33 cellular contexts compared by ENCODE assay signal in genomic region chr11:28938091-28938490, GRCh38.
"Had no signal": no experiment of that assay in that cellular context is flagged by ENCODE, and none has a peak within 500 bp of the region (broad histone marks: within the 10 kb centered on the region; RNA-seq: fewer than 3 reads in every experiment).

No MANE protein-coding gene starts in this region.

- H3K27ac Mint-ChIP-seq: activated B cell treated with CpG ODN at 0.5 μM for 24 hours; activated CD4-positive, alpha-beta T cell treated with anti-CD3 and anti-CD28 coated beads for 36 hours; activated naive CD4-positive, alpha-beta T cell treated with anti-CD3 and anti-CD28 coated beads, Interleukin-2, amount 50 U/mL, for 72 hours; activated T-cell treated with anti-CD3 and anti-CD28 coated beads, Interleukin-2, amount 50 U/mL, for 72 hours; naive thymus-derived CD4-positive, alpha-beta T cell; stimulated activated memory B cell treated with anti-CD40 and anti-IgM and Interleukin-4, amounts not matched to agents 10 μg/mL and 1 μg/mL and 100 μg/mL, for 72 hours; T-helper 1 cell treated with Interleukin-12 subunit alpha and Interleukin-12 subunit beta and Interleukin-4 antibody, amounts not matched to agents 30 μg/mL and 1 μg/mL, for 36 hours had no signal

- H3K36me3 Mint-ChIP-seq: activated naive CD4-positive, alpha-beta T cell treated with anti-CD3 and anti-CD28 coated beads, Interleukin-2, amount 50 U/mL, for 72 hours; naive thymus-derived CD4-positive, alpha-beta T cell; stimulated activated memory B cell treated with anti-CD40 and anti-IgM and Interleukin-4, amounts not matched to agents 10 μg/mL and 1 μg/mL and 100 μg/mL, for 72 hours had no signal

- H3K4me2 ChIP-seq: hepatocyte, smooth muscle cell had no signal

- H3K27me3 ChIP-seq: body of pancreas, cardiac muscle cell, dorsolateral prefrontal cortex, gastroesophageal sphincter, hepatocyte, pancreas, suprapubic skin, tibial artery, upper lobe of right lung had no signal

- ATAC-seq: activated CD4-positive, alpha-beta T cell treated with anti-CD3 and anti-CD28 coated beads for 36 hours; activated naive CD4-positive, alpha-beta T cell treated with anti-CD3 and anti-CD28 coated beads, Interleukin-2, amount 50 U/mL, for 72 hours; activated T-cell treated with anti-CD3 and anti-CD28 coated beads, Interleukin-2, amount 50 U/mL, for 72 hours; body of pancreas; gastroesophageal sphincter; left cardiac atrium; naive thymus-derived CD4-positive, alpha-beta T cell; pancreas; stimulated activated memory B cell treated with anti-CD40 and anti-IgM and Interleukin-4, amounts not matched to agents 10 μg/mL and 1 μg/mL and 100 μg/mL, for 72 hours; upper lobe of right lung had no signal

- H3K9me3 Mint-ChIP-seq: activated B cell treated with CpG ODN at 0.5 μM for 24 hours; stimulated activated memory B cell treated with anti-CD40 and anti-IgM and Interleukin-4, amounts not matched to agents 10 μg/mL and 1 μg/mL and 100 μg/mL, for 72 hours had no signal

- H3K4me3 ChIP-seq: body of pancreas, cardiac muscle cell, coronary artery, dorsolateral prefrontal cortex, gastroesophageal sphincter, hepatocyte, pancreas, prostate gland, smooth muscle cell, suprapubic skin, tibial artery, upper lobe of right lung had no signal

- FAIRE-seq: keratinocyte, pancreas had no signal

- DNase-seq: activated B cell treated with CpG ODN at 0.5 μM for 24 hours; activated CD4-positive, alpha-beta T cell treated with anti-CD3 and anti-CD28 coated beads for 36 hours; activated CD4-positive, alpha-beta T cell treated with anti-CD3 and anti-CD28 coated beads, Interleukin-2, amount 50 U/mL, for 4 hours; activated naive CD4-positive, alpha-beta T cell; activated T-cell treated with anti-CD3 and anti-CD28 coated beads for 4 hours; activated T-cell treated with anti-CD3 and anti-CD28 coated beads, Interleukin-2, amount 50 U/mL, for 72 hours; anterior cingulate cortex; body of pancreas; cerebellar nuclear complex; dorsolateral prefrontal cortex; effector memory CD4-positive, alpha-beta T cell; left cardiac atrium; mammary epithelial cell; midbrain; naive thymus-derived CD4-positive, alpha-beta T cell; nucleus accumbens; pancreas; stimulated activated CD4-positive, alpha-beta T cell treated with anti-CD3 and anti-CD28 coated beads, Interleukin-1b, Interleukin-23, amount 100 ng/mL, for 48 hours; stimulated activated CD4-positive, alpha-beta T cell treated with anti-CD3 and anti-CD28 coated beads, Interleukin-4, amount 100 ng/mL, for 4 hours; stimulated activated CD8-positive, alpha-beta memory T cell treated with anti-CD3 and anti-CD28 coated beads, Interleukin-4, amount 100 ng/mL, for 48 hours; tibial artery; upper lobe of right lung had no signal

- H3K4me1 Mint-ChIP-seq: activated B cell treated with CpG ODN at 0.5 μM for 24 hours; activated CD4-positive, alpha-beta T cell treated with anti-CD3 and anti-CD28 coated beads for 36 hours; naive thymus-derived CD4-positive, alpha-beta T cell; stimulated activated memory B cell treated with anti-CD40 and anti-IgM and Interleukin-4, amounts not matched to agents 10 μg/mL and 1 μg/mL and 100 μg/mL, for 72 hours had no signal

- H3K27me3 Mint-ChIP-seq: activated B cell treated with CpG ODN at 0.5 μM for 24 hours; activated CD4-positive, alpha-beta T cell treated with anti-CD3 and anti-CD28 coated beads for 36 hours; naive thymus-derived CD4-positive, alpha-beta T cell; stimulated activated memory B cell treated with anti-CD40 and anti-IgM and Interleukin-4, amounts not matched to agents 10 μg/mL and 1 μg/mL and 100 μg/mL, for 72 hours had no signal

- H3K4me1 ChIP-seq: body of pancreas, gastroesophageal sphincter, pancreas, prostate gland, suprapubic skin, tibial artery, upper lobe of right lung had no signal

- H3K9me3 ChIP-seq: body of pancreas, gastroesophageal sphincter, pancreas, prostate gland, tibial artery, upper lobe of right lung had no signal

- H3K4me3 Mint-ChIP-seq: activated B cell treated with CpG ODN at 0.5 μM for 24 hours; activated CD4-positive, alpha-beta T cell treated with anti-CD3 and anti-CD28 coated beads for 36 hours; activated T-cell treated with anti-CD3 and anti-CD28 coated beads, Interleukin-2, amount 50 U/mL, for 72 hours; naive thymus-derived CD4-positive, alpha-beta T cell; stimulated activated memory B cell treated with anti-CD40 and anti-IgM and Interleukin-4, amounts not matched to agents 10 μg/mL and 1 μg/mL and 100 μg/mL, for 72 hours; T-helper 1 cell treated with Interleukin-12 subunit alpha and Interleukin-12 subunit beta and Interleukin-4 antibody, amounts not matched to agents 30 μg/mL and 1 μg/mL, for 36 hours had no signal

- H3K36me3 ChIP-seq: cardiac muscle cell, gastroesophageal sphincter, pancreas, prostate gland, suprapubic skin, tibial artery, upper lobe of right lung had no signal

- H3K27ac ChIP-seq: body of pancreas, cardiac muscle cell, coronary artery, dorsolateral prefrontal cortex, gastroesophageal sphincter, hepatocyte, pancreas, prostate gland, suprapubic skin, tibial artery, upper lobe of right lung had no signal

- H2AFZ ChIP-seq: hepatocyte had no signal

- H3K79me2 ChIP-seq: hepatocyte had no signal
